ENCODE assay signal across 2 cellular contexts in the genomic region with DNA sequence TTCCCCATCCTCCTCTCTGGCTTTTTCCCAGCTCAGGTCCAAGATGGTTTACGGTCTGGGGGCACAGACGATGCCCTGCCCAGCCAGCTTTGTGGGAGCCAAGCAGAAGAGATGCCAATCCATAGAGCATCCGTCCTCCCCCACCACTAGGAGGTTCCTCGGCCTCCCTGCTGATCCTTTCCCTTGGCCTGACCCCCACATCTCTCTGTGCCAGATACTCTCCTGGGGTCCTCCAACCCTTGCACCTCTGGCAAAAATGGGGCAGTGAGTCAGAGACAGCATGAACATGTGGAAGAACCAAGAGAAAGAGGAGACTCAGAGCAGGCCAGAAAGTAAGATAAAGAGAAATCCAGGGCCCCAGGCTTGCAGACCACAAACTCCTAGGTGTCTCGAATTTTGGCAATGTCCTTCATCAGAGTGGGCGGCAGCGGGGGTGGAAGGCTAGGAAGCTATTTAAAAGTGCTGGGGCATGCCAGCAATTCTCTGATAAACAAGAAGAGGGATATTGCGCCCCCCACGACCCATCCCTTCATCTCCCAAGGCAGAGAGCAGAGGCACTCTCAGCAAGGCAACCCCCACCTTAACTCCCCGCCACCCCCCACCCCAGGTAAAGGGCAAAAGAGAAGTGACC.
TF ChIP-seq lines count a peak whose summit lies in the region.

No MANE protein-coding gene starts in this region.

TF ChIP-seq in K562, 482 proteins besides CTCF, POLR2A, EP300 and RAD21:
- TF ChIP-seq FOXP1 (CRISPR knock-in tag; IDR thresholded peaks at IDR 0.05) (0 out of 2 replicates have a peak, but pooled peaks have one; percentile 28), ILK (tag; IDR thresholded peaks at IDR 0.05; ENCODE audit: borderline replicate concordance, low read depth) (no peak), EGR1 (conservative IDR thresholded peaks at IDR 0.05) (peak; percentile 86), OTX1 (CRISPR knock-in tag; IDR thresholded peaks at IDR 0.05) (no peak), ZNF140 (CRISPR knock-in tag; IDR thresholded peaks at IDR 0.05) (no peak), ZNF740 (CRISPR knock-in tag; IDR thresholded peaks at IDR 0.05) (no peak), ZNF740 (tag; IDR thresholded peaks at IDR 0.05) (no peak), ZNF212 (CRISPR knock-in tag; IDR thresholded peaks at IDR 0.05) (no peak), KAT8 (IDR thresholded peaks at IDR 0.05; ENCODE audit: low read depth) (no peak), SAFB (IDR thresholded peaks at IDR 0.05; ENCODE audit: borderline replicate concordance, low read depth, low read length) (no peak), CBFA2T3 (IDR thresholded peaks at IDR 0.05) (peak; percentile 30; the same call in 1 of the 2 replicates), NR2C1 (IDR thresholded peaks at IDR 0.05) (no peak), NR2C1 (tag; IDR thresholded peaks at IDR 0.05) (no peak), ZNF354B (CRISPR knock-in tag; IDR thresholded peaks at IDR 0.05) (no peak), ESRRB (CRISPR knock-in tag; IDR thresholded peaks at IDR 0.05; ENCODE audit: borderline replicate concordance) (no peak), THRAP3 (IDR thresholded peaks at IDR 0.05; ENCODE audit: borderline replicate concordance) (no peak), SAFB2 (IDR thresholded peaks at IDR 0.05; ENCODE audit: borderline replicate concordance, low read depth, low read length, severe bottlenecking) (no peak), SRSF1 (IDR thresholded peaks at IDR 0.05; ENCODE audit: low read depth, low read length) (no peak), CBFA2T2 (conservative IDR thresholded peaks at IDR 0.05) (0 out of 2 replicates have a peak, but pooled peaks have one; percentile 8), CC2D1A (IDR thresholded peaks at IDR 0.05) (no peak), POLR2B (IDR thresholded peaks at IDR 0.05; ENCODE audit: low read depth, partially characterized antibody) (no peak)
- TF ChIP-seq, protein P1, sequence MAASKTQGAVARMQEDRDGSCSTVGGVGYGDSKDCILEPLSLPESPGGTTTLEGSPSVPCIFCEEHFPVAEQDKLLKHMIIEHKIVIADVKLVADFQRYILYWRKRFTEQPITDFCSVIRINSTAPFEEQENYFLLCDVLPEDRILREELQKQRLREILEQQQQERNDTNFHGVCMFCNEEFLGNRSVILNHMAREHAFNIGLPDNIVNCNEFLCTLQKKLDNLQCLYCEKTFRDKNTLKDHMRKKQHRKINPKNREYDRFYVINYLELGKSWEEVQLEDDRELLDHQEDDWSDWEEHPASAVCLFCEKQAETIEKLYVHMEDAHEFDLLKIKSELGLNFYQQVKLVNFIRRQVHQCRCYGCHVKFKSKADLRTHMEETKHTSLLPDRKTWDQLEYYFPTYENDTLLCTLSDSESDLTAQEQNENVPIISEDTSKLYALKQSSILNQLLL (CRISPR knock-in tag; IDR thresholded peaks at IDR 0.05; ENCODE audit: borderline replicate concordance), result no peak
- TF ChIP-seq, protein P2, sequence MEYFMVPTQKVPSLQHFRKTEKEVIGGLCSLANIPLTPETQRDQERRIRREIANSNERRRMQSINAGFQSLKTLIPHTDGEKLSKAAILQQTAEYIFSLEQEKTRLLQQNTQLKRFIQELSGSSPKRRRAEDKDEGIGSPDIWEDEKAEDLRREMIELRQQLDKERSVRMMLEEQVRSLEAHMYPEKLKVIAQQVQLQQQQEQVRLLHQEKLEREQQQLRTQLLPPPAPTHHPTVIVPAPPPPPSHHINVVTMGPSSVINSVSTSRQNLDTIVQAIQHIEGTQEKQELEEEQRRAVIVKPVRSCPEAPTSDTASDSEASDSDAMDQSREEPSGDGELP (CRISPR knock-in tag; IDR thresholded peaks at IDR 0.05; ENCODE audit: borderline replicate concordance), result 0 out of 2 replicates have a peak, but pooled peaks have one; percentile 10

TF ChIP-seq in HepG2, 621 proteins besides CTCF, POLR2A, EP300 and RAD21:
- no peak for TF ChIP-seq ZNF562 (CRISPR knock-in tag; IDR thresholded peaks at IDR 0.05; ENCODE audit: borderline replicate concordance)
- no peak for TF ChIP-seq MNT (IDR thresholded peaks at IDR 0.05)
- TF ChIP-seq RAD51 (IDR thresholded peaks at IDR 0.05; ENCODE audit: borderline replicate concordance), result no peak
- no peak for TF ChIP-seq MED1 (CRISPR knock-in tag; IDR thresholded peaks at IDR 0.05)
- TF ChIP-seq HIC2 (CRISPR knock-in tag; IDR thresholded peaks at IDR 0.05; ENCODE audit: low read depth), result no peak
